In genomic region chr16:65044861-65045260, GRCh38 we compare ENCODE assay signal across 17 cellular contexts.
A peak's percentile ranks its signal among the peaks of the same experiment; 100 is the strongest.
DNase-seq lines count a peak whose midpoint lies in the region; ATAC-seq and TF ChIP-seq lines count a peak whose summit lies in the region.
"Had no signal": no experiment of that assay in that cellular context is flagged by ENCODE, and none has a peak within 500 bp of the region (broad histone marks: within the 10 kb centered on the region; RNA-seq: fewer than 3 reads in every experiment).

No MANE protein-coding gene starts in this region.

- H3K36me3 ChIP-seq in skeletal muscle satellite cell (ENCODE audit: insufficient read depth, low read length) (peaks cover 5% of the 10 kb centered on the region), lower lobe of right lung (no peaks in the 10 kb centered on the region)

- no peak for TF ChIP-seq CTCF in fibroblast of the aortic adventitia (IDR thresholded peaks at IDR 0.05; ENCODE audit: insufficient read depth, low read length)
- TF ChIP-seq CTCF in lower lobe of right lung (IDR thresholded peaks at IDR 0.05), result no peak

- CTCF ChIA-PET in activated CD8-positive, alpha-beta memory T cell treated with anti-CD3 and anti-CD28 coated beads, Interleukin-2, amount 10 ng/mL, durations not matched to agents 7 days and 5 days (lab: Charles Lee), result no interaction called here

- H3K36me3 Mint-ChIP-seq in activated CD8-positive, alpha-beta memory T cell treated with anti-CD3 and anti-CD28 coated beads, Interleukin-2, amount 10 ng/mL, durations not matched to agents 7 days and 5 days, result no peaks in the 10 kb centered on the region

- H3K27ac Mint-ChIP-seq in activated CD8-positive, alpha-beta memory T cell treated with anti-CD3 and anti-CD28 coated beads, Interleukin-2, amount 10 ng/mL, durations not matched to agents 7 days and 5 days, result no peak overlapping the region
- H3K27ac Mint-ChIP-seq: activated T-cell treated with anti-CD3 and anti-CD28 coated beads, Interleukin-2, amount 50 U/mL, for 72 hours; CD4-positive, alpha-beta T cell; progenitor cell of endocrine pancreas had no signal

- H3K27me3 ChIP-seq in skeletal muscle satellite cell (ENCODE audit: control insufficient read depth, insufficient read depth, low read length) (no peaks in the 10 kb centered on the region), lower lobe of right lung (ENCODE audit: low read depth) (no peaks in the 10 kb centered on the region)
- H3K27me3 ChIP-seq: tibial artery had no signal

- H3K4me3 ChIP-seq in fibroblast of the aortic adventitia (ENCODE audit: low read depth, low read length), result no peak overlapping the region
- H3K4me3 ChIP-seq in skeletal muscle satellite cell (ENCODE audit: low read length), result no peak overlapping the region
- H3K4me3 ChIP-seq in lower lobe of right lung, result no peak overlapping the region
- H3K4me3 ChIP-seq: tibial artery had no signal

- intact Hi-C loops in lower lobe of right lung (cut with DNase I), result no loop called here

- peak overlapping the region; percentile 44 for H3K4me2 ChIP-seq in skeletal muscle satellite cell (ENCODE audit: low read length)

- H3K27ac ChIP-seq in angular gyrus (ENCODE audit: low read depth, low read length), result peak overlapping the region; percentile 29
- H3K27ac ChIP-seq in lower lobe of right lung, result no peak overlapping the region
- H3K27ac ChIP-seq: tibial artery had no signal

- H3K9me3 ChIP-seq in skeletal muscle satellite cell (replicated peaks; ENCODE audit: low read length) (no peaks in the 10 kb centered on the region), lower lobe of right lung (no peaks in the 10 kb centered on the region)
- H3K9me3 ChIP-seq: tibial artery had no signal

- no peaks in the 10 kb centered on the region for H3K4me1 Mint-ChIP-seq in activated CD8-positive, alpha-beta memory T cell treated with anti-CD3 and anti-CD28 coated beads, Interleukin-2, amount 10 ng/mL, durations not matched to agents 7 days and 5 days

- H3K9me3 Mint-ChIP-seq in activated CD8-positive, alpha-beta memory T cell treated with anti-CD3 and anti-CD28 coated beads, Interleukin-2, amount 10 ng/mL, durations not matched to agents 7 days and 5 days (ENCODE audit: low read depth), result peaks cover 12% of the 10 kb centered on the region

- no peak for ATAC-seq in activated CD8-positive, alpha-beta memory T cell treated with anti-CD3 and anti-CD28 coated beads, Interleukin-2, amount 10 ng/mL, durations not matched to agents 7 days and 5 days
- no peak for ATAC-seq in lower lobe of right lung
- ATAC-seq: activated T-cell treated with anti-CD3 and anti-CD28 coated beads, Interleukin-2, amount 50 U/mL, for 72 hours had no signal

- peak; percentile 58 for DNase-seq in GM03348 (ENCODE audit: low spot score)
- peak; percentile 77 for DNase-seq in fibroblast of the aortic adventitia (ENCODE audit: low read depth)
- no peak for DNase-seq in activated CD8-positive, alpha-beta memory T cell treated with anti-CD3 and anti-CD28 coated beads, Interleukin-2, amount 10 ng/mL, durations not matched to agents 7 days and 5 days
- DNase-seq in lower lobe of right lung, result no peak
- no peak for DNase-seq in amygdala (lab: John Stamatoyannopoulos, UW)
- DNase-seq in activated CD4-positive, CD25-positive, alpha-beta regulatory T cell (lab: John Stamatoyannopoulos, UW), result no peak
- DNase-seq: activated CD4-positive, alpha-beta T cell treated with anti-CD3 and anti-CD28 coated beads for 48 hours; activated T-cell treated with anti-CD3 and anti-CD28 coated beads, Interleukin-2, amount 50 U/mL, for 72 hours; aorta; CD4-positive, alpha-beta T cell; effector CD8-positive, alpha-beta T cell; glutamatergic neuron; T1000; tibial artery had no signal

- no peaks in the 10 kb centered on the region for H3K27me3 Mint-ChIP-seq in activated CD8-positive, alpha-beta memory T cell treated with anti-CD3 and anti-CD28 coated beads, Interleukin-2, amount 10 ng/mL, durations not matched to agents 7 days and 5 days
- H3K27me3 Mint-ChIP-seq: CD4-positive, alpha-beta T cell; progenitor cell of endocrine pancreas had no signal

- H3K4me1 ChIP-seq in skeletal muscle satellite cell (ENCODE audit: control insufficient read depth, insufficient read depth, low read length) (peaks cover 7% of the 10 kb centered on the region), lower lobe of right lung (no peaks in the 10 kb centered on the region)

- H3K9ac ChIP-seq in skeletal muscle satellite cell (ENCODE audit: low read depth, low read length), result peak overlapping the region; percentile 45

- H3K4me3 Mint-ChIP-seq in activated CD8-positive, alpha-beta memory T cell treated with anti-CD3 and anti-CD28 coated beads, Interleukin-2, amount 10 ng/mL, durations not matched to agents 7 days and 5 days, result no peak overlapping the region
- H3K4me3 Mint-ChIP-seq: activated T-cell treated with anti-CD3 and anti-CD28 coated beads, Interleukin-2, amount 50 U/mL, for 72 hours; CD4-positive, alpha-beta T cell had no signal

Comparison
In these comparisons a context has a peak if more than half of its experiments do, and no peak if none do; other contexts are left out.
1. DNase-seq: peak in GM03348 (single experiment) and fibroblast of the aortic adventitia (single experiment); none in activated CD8-positive, alpha-beta memory T cell treated with anti-CD3 and anti-CD28 coated beads, Interleukin-2, amount 10 ng/mL, durations not matched to agents 7 days and 5 days (single experiment), lower lobe of right lung (single experiment), amygdala (0 of 56) and activated CD4-positive, CD25-positive, alpha-beta regulatory T cell (0 of 4).